Comparison of ENCODE assay signal across 2 cellular contexts in genomic region chr10:72326665-72327603, GRCh38.
A peak's percentile ranks its signal among the peaks of the same experiment; 100 is the strongest.
TF ChIP-seq lines count a peak whose summit lies in the region.
"Not testable (repeated sequence)": the region's sequence is repeated elsewhere in the genome, so short reads cannot be mapped to it uniquely, and the experiment has no call there.

No MANE protein-coding gene starts in this region.

TF ChIP-seq in K562, 482 proteins besides CTCF, POLR2A, EP300 and RAD21:
- TF ChIP-seq RBFOX2 (IDR thresholded peaks at IDR 0.05; ENCODE audit: low read depth, low read length): peak; percentile 60
- TF ChIP-seq MTA3 (IDR thresholded peaks at IDR 0.05; ENCODE audit: borderline replicate concordance): peak; percentile 82
- peak; percentile 49 for TF ChIP-seq KDM5B (IDR thresholded peaks at IDR 0.05; ENCODE audit: insufficient replicate concordance, low read depth, low read length)
- peak; percentile 51 for TF ChIP-seq POLR2G (IDR thresholded peaks at IDR 0.05; ENCODE audit: low read depth, low read length)
- peak; percentile 24; the same call in 1 of the 2 replicates for TF ChIP-seq PKNOX1 (IDR thresholded peaks at IDR 0.05)
- TF ChIP-seq TFAP4 (CRISPR knock-in tag; IDR thresholded peaks at IDR 0.05; ENCODE audit: borderline replicate concordance): peak; percentile 16; the same call in 1 of the 2 replicates
- TF ChIP-seq MEIS2 (IDR thresholded peaks at IDR 0.05; ENCODE audit: partially characterized antibody): peak; percentile 4
- peak in 1 of 2 experiments; percentile 95; a peak in 2 of 4 replicates for TF ChIP-seq MLLT1 (IDR thresholded peaks at IDR 0.05)
- TF ChIP-seq CC2D1A (IDR thresholded peaks at IDR 0.05): peak; percentile 72
- peak; percentile 80; the same call in 1 of the 2 replicates for TF ChIP-seq ZBTB33 (CRISPR knock-in tag; IDR thresholded peaks at IDR 0.05)
- peak; percentile 88 for TF ChIP-seq THRAP3 (IDR thresholded peaks at IDR 0.05; ENCODE audit: borderline replicate concordance)
- TF ChIP-seq POLR2H (tag; IDR thresholded peaks at IDR 0.05; ENCODE audit: low read depth): peak; percentile 80

TF ChIP-seq in HepG2, 621 proteins besides CTCF, POLR2A, EP300 and RAD21:
- TF ChIP-seq ZBTB38 (CRISPR knock-in tag; IDR thresholded peaks at IDR 0.05) (peak; percentile 97), NFYC (CRISPR knock-in tag; IDR thresholded peaks at IDR 0.05) (peak; percentile 78), SP1 (CRISPR knock-in tag; IDR thresholded peaks at IDR 0.05) (0 out of 2 replicates have a peak, but pooled peaks have one; percentile 30), POLR2AphosphoS5 (IDR thresholded peaks at IDR 0.05; ENCODE audit: low read depth, low read length) (peak; percentile 49; the same call in 1 of the 2 replicates), NFYB (CRISPR knock-in tag; IDR thresholded peaks at IDR 0.05) (peak; percentile 80), POLR2G (IDR thresholded peaks at IDR 0.05; ENCODE audit: low read depth, low read length) (peak; percentile 40; the same call in 1 of the 2 replicates), DRAP1 (CRISPR knock-in tag; IDR thresholded peaks at IDR 0.05) (peak; percentile 61; the same call in 1 of the 2 replicates)
- TF ChIP-seq SP1 (IDR thresholded peaks at IDR 0.05): not testable (repeated sequence)
